19 cellular contexts compared by ENCODE assay signal in the genomic region with DNA sequence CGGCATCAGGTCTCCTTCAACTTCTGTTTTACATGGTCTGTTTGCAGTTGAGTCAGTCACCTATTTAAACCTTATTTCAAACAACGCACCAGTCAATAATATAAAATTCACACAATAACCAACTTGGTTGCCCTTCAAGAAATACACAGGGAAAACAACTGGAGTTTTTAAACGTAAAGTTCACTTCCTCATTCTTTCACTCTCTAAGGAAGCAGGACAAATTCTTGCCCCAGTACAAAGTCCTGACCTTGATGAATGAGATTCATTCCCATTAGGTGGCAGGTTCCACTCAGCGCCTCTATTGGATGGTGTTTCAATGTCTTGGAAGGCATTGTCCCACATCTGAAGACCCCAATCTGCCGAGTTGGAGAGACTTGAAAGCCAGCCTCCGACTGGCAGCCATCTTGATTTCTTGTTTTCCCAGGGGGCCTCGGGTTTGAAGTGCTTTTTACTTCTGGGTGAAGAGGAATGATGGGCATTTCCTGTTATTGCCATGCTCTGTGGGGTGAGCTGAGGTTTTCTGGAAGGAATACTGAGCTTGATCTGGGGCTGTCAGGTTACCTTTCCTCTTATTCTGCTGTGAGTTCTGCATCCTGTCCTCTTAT.
DNase-seq lines count a peak whose midpoint lies in the region; ATAC-seq and TF ChIP-seq lines count a peak whose summit lies in the region.
"Had no signal": no experiment of that assay in that cellular context is flagged by ENCODE, and none has a peak within 500 bp of the region (broad histone marks: within the 10 kb centered on the region; RNA-seq: fewer than 3 reads in every experiment).

No MANE protein-coding gene starts in this region.

- no peak overlapping the region for H3K4me3 ChIP-seq in mucosa of descending colon
- H3K4me3 ChIP-seq: MG63, spleen, upper lobe of left lung had no signal

- H3K9me3 ChIP-seq in mucosa of descending colon: no peaks in the 10 kb centered on the region
- H3K9me3 ChIP-seq: MG63, spleen, upper lobe of left lung had no signal

- H3K27me3 Mint-ChIP-seq in activated T-helper 2 cell treated with anti-CD3 and anti-CD28 coated beads, Interferon-gamma antibody, Interleukin-2, Interleukin-4, amounts not matched to agents 10 μg/mL and 5 μg/mL and 100 μg/mL, durations not matched to agents 14 hours and 24 hours and 36 hours (ENCODE audit: low read depth): no peaks in the 10 kb centered on the region
- H3K27me3 Mint-ChIP-seq: progenitor cell of endocrine pancreas had no signal

- TF ChIP-seq CTCF in mucosa of descending colon (IDR thresholded peaks at IDR 0.05): no peak

- no peaks in the 10 kb centered on the region for H3K4me1 ChIP-seq in mucosa of descending colon (ENCODE audit: low read depth)
- H3K4me1 ChIP-seq: spleen, upper lobe of left lung had no signal

- peak overlapping the region; percentile 40 for H3K27ac Mint-ChIP-seq in activated T-helper 2 cell treated with anti-CD3 and anti-CD28 coated beads, Interferon-gamma antibody, Interleukin-2, Interleukin-4, amounts not matched to agents 10 μg/mL and 5 μg/mL and 100 μg/mL, durations not matched to agents 14 hours and 24 hours and 36 hours
- H3K27ac Mint-ChIP-seq: activated CD8-positive, alpha-beta T cell treated with anti-CD3 and anti-CD28 coated beads for 36 hours; activated T-cell treated with anti-CD3 and anti-CD28 coated beads, Interleukin-2, amount 50 U/mL, for 72 hours; CD4-positive, alpha-beta memory T cell; progenitor cell of endocrine pancreas; stimulated activated effector memory CD8-positive, alpha-beta T cell treated with anti-CD3 and anti-CD28 coated beads, Interleukin-12 subunit alpha, Interleukin-12 subunit beta, amount 100 ng/mL, for 72 hours had no signal

- no peaks in the 10 kb centered on the region for H3K36me3 Mint-ChIP-seq in activated T-helper 2 cell treated with anti-CD3 and anti-CD28 coated beads, Interferon-gamma antibody, Interleukin-2, Interleukin-4, amounts not matched to agents 10 μg/mL and 5 μg/mL and 100 μg/mL, durations not matched to agents 14 hours and 24 hours and 36 hours (ENCODE audit: low read depth)
- H3K36me3 Mint-ChIP-seq: CD4-positive, alpha-beta memory T cell; stimulated activated effector memory CD8-positive, alpha-beta T cell treated with anti-CD3 and anti-CD28 coated beads, Interleukin-12 subunit alpha, Interleukin-12 subunit beta, amount 100 ng/mL, for 72 hours had no signal

- peaks cover 44% of the 10 kb centered on the region for H3K4me1 Mint-ChIP-seq in activated T-helper 2 cell treated with anti-CD3 and anti-CD28 coated beads, Interferon-gamma antibody, Interleukin-2, Interleukin-4, amounts not matched to agents 10 μg/mL and 5 μg/mL and 100 μg/mL, durations not matched to agents 14 hours and 24 hours and 36 hours (ENCODE audit: low read depth)

- intact Hi-C loops in activated T-helper 2 cell treated with anti-CD3 and anti-CD28 coated beads, Interferon-gamma antibody, Interleukin-2, Interleukin-4, amounts not matched to agents 10 μg/mL and 5 μg/mL and 100 μg/mL, durations not matched to agents 14 hours and 24 hours and 36 hours (cut with micrococcal nuclease): loop anchor here (10.0 kb wide), 1 partner anchor 801 kb away; no protein-coding TSS in a partner anchor
- intact Hi-C loops in mucosa of descending colon (cut with DNase I, micrococcal nuclease) (no loop called here), Right ventricle myocardium inferior (cut with DNase I) (no loop called here)

- no peaks in the 10 kb centered on the region for H3K36me3 ChIP-seq in mucosa of descending colon (ENCODE audit: low read depth)
- H3K36me3 ChIP-seq: MG63, spleen, upper lobe of left lung had no signal

- H3K4me3 Mint-ChIP-seq in activated T-helper 2 cell treated with anti-CD3 and anti-CD28 coated beads, Interferon-gamma antibody, Interleukin-2, Interleukin-4, amounts not matched to agents 10 μg/mL and 5 μg/mL and 100 μg/mL, durations not matched to agents 14 hours and 24 hours and 36 hours (ENCODE audit: low read depth): no peak overlapping the region
- H3K4me3 Mint-ChIP-seq: activated CD8-positive, alpha-beta T cell treated with anti-CD3 and anti-CD28 coated beads for 36 hours; stimulated activated effector memory CD8-positive, alpha-beta T cell treated with anti-CD3 and anti-CD28 coated beads, Interleukin-12 subunit alpha, Interleukin-12 subunit beta, amount 100 ng/mL, for 72 hours had no signal

- DNase-seq in EH (ENCODE audit: low read depth) (peak; percentile 18), HT1080 (ENCODE audit: low read depth) (peak; percentile 49), mucosa of descending colon (no peak), AG08395 (ENCODE audit: low spot score) (no peak), Right ventricle myocardium inferior (ENCODE audit: missing footprints) (no peak)
- DNase-seq in activated T-helper 2 cell treated with anti-CD3 and anti-CD28 coated beads, Interferon-gamma antibody, Interleukin-2, Interleukin-4, amounts not matched to agents 10 μg/mL and 5 μg/mL and 100 μg/mL, durations not matched to agents 14 hours and 24 hours and 36 hours (ENCODE audit: low spot score): no peak
- DNase-seq: activated CD8-positive, alpha-beta T cell treated with anti-CD3 and anti-CD28 coated beads for 36 hours; activated T-cell treated with anti-CD3 and anti-CD28 coated beads, Interleukin-2, amount 50 U/mL, for 72 hours; CD4-positive, alpha-beta memory T cell; cerebellar nuclear complex; left ventricle myocardium superior; MG63; NCI-H2029; NCI-H524; spleen; upper lobe of left lung had no signal

- no peaks in the 10 kb centered on the region for H3K9me3 Mint-ChIP-seq in activated T-helper 2 cell treated with anti-CD3 and anti-CD28 coated beads, Interferon-gamma antibody, Interleukin-2, Interleukin-4, amounts not matched to agents 10 μg/mL and 5 μg/mL and 100 μg/mL, durations not matched to agents 14 hours and 24 hours and 36 hours
- H3K9me3 Mint-ChIP-seq: activated CD8-positive, alpha-beta T cell treated with anti-CD3 and anti-CD28 coated beads for 36 hours; activated T-cell treated with anti-CD3 and anti-CD28 coated beads, Interleukin-2, amount 50 U/mL, for 72 hours; stimulated activated effector memory CD8-positive, alpha-beta T cell treated with anti-CD3 and anti-CD28 coated beads, Interleukin-12 subunit alpha, Interleukin-12 subunit beta, amount 100 ng/mL, for 72 hours had no signal

- ATAC-seq in mucosa of descending colon (peak; percentile 52), HG03108 (IDR thresholded peaks at IDR 0.05; ENCODE audit: unreplicated experiment) (no peak), Right ventricle myocardium inferior (no peak)
- ATAC-seq: activated CD8-positive, alpha-beta T cell treated with anti-CD3 and anti-CD28 coated beads for 36 hours; activated T-cell treated with anti-CD3 and anti-CD28 coated beads, Interleukin-2, amount 50 U/mL, for 72 hours; left ventricle myocardium superior; stimulated activated effector memory CD8-positive, alpha-beta T cell treated with anti-CD3 and anti-CD28 coated beads, Interleukin-12 subunit alpha, Interleukin-12 subunit beta, amount 100 ng/mL, for 72 hours had no signal

Comparison
In these comparisons a context has a peak if more than half of its experiments do, and no peak if none do; other contexts are left out.
1. DNase-seq: peak in EH (single experiment) and HT1080 (single experiment); none in activated T-helper 2 cell treated with anti-CD3 and anti-CD28 coated beads, Interferon-gamma antibody, Interleukin-2, Interleukin-4, amounts not matched to agents 10 μg/mL and 5 μg/mL and 100 μg/mL, durations not matched to agents 14 hours and 24 hours and 36 hours (single experiment), mucosa of descending colon (0 of 3), AG08395 (single experiment) and Right ventricle myocardium inferior (single experiment).